Comparison of ENCODE assay signal across 8 cellular contexts in the genomic region with DNA sequence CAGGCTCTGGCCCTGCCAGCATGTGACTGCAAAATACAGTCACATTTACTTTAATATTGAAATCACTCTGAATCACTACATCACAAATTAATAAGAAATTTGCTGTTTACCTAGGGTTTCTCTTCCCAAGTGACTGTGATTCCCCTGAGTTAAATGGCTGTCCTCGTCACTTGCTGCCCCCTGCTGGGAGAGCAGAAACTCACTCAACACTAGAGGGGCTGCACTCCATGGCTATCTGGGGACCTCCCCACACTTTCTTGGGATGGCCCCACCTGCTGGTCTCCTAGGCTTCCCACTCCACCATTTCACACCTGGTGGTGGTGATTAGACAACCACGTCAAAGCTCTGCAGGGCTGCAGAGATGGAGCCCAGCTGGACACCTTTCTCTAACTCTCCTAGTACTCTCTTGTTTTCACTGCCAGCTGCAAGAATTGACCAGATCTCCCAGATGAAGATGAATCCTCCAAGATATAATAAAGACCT.
DNase-seq lines count a peak whose midpoint lies in the region; ATAC-seq and TF ChIP-seq lines count a peak whose summit lies in the region.

No MANE protein-coding gene starts in this region.

- no peak overlapping the region for H3K4me2 ChIP-seq in IMR-90 (ENCODE audit: low read depth, low read length)

- peak overlapping the region; percentile 51 for H2AK9ac ChIP-seq in IMR-90 (replicated peaks; ENCODE audit: low read depth, low read length, poor library complexity)

- H3K4me3 ChIP-seq in IMR-90 (ENCODE audit: insufficient read depth, low read depth, low read length) (no peak overlapping the region), coronary artery (no peak overlapping the region)

- no peak for TF ChIP-seq RAD21 in IMR-90 (IDR thresholded peaks at IDR 0.05; ENCODE audit: low read length)

- POLR2A ChIA-PET in IMR-90 (lab: Charles Lee; ENCODE audit: unreplicated experiment), result no interaction called here

- H3K14ac ChIP-seq in IMR-90 (replicated peaks; ENCODE audit: low read depth, low read length), result no peak overlapping the region

- TF ChIP-seq CTCF in IMR-90 (conservative IDR thresholded peaks at IDR 0.05; ENCODE audit: low read depth, low read length), result peak; percentile 27; the same call in 1 of the 2 replicates
- no peak for TF ChIP-seq CTCF in coronary artery (IDR thresholded peaks at IDR 0.05)

- WGBS in IMR-90 (ENCODE audit: extremely low coverage in 2 of 2, insufficient read length in 1 of 2), 2 experiments, result no CpG with 5 or more reads among the region's 2 CpGs

- H2AFZ ChIP-seq in IMR-90 (replicated peaks; ENCODE audit: low read length, poor library complexity), result no peak overlapping the region

- DNase-seq in ELR (ENCODE audit: low read depth) (peak; percentile 62), IMR-90 (peak; percentile 4), SW480 (ENCODE audit: low spot score) (peak; percentile 81), left colon (peak; percentile 42 to 52), coronary artery (ENCODE audit: low spot score) (no peak)
- DNase-seq in activated naive CD8-positive, alpha-beta T cell treated with anti-CD3 and anti-CD28 coated beads, Interleukin-2, amount 50 U/mL, for 16 hours (ENCODE audit: low read depth, low spot score), result peak; percentile 62
- peak; percentile 42 to 63 for DNase-seq in stimulated activated CD8-positive, alpha-beta memory T cell treated with anti-CD3 and anti-CD28 coated beads, Interleukin-7, amount 100 ng/mL, for 1 hour (ENCODE audit: low read depth in 2 of 2)

- no peak overlapping the region for H2BK5ac ChIP-seq in IMR-90 (ENCODE audit: low read depth, low read length, poor library complexity, severe bottlenecking)

- no peak overlapping the region for H4K5ac ChIP-seq in IMR-90 (ENCODE audit: low read depth, low read length)

- 0 out of 2 replicates have a peak, but pooled peaks have one; percentile 27 for ATAC-seq in IMR-90 (ENCODE audit: low read depth)
- ATAC-seq in left colon, result peak; percentile 46
- no peak for ATAC-seq in GM19324 (IDR thresholded peaks at IDR 0.05; ENCODE audit: low FRiP score, unreplicated experiment)

- no peak overlapping the region for H3K4ac ChIP-seq in IMR-90 (ENCODE audit: low read depth, low read length)

- H3K36me3 ChIP-seq in IMR-90 (ENCODE audit: control insufficient read depth, insufficient read depth, low read length), result no peaks in the 10 kb centered on the region

- H2AK5ac ChIP-seq in IMR-90 (ENCODE audit: low read depth, low read length), result no peak overlapping the region

- no peaks in the 10 kb centered on the region for H3K9me3 ChIP-seq in IMR-90 (ENCODE audit: control insufficient read depth, insufficient read depth, low read length)

- intact Hi-C loops in IMR-90 (cut with micrococcal nuclease), result loop anchor here (1.0 kb wide), 1 partner anchor 80 kb away; no protein-coding TSS in a partner anchor
- intact Hi-C loops in left colon (cut with DNase I, micrococcal nuclease), result no loop called here

- no peak overlapping the region for H3K23ac ChIP-seq in IMR-90 (ENCODE audit: low read depth, low read length)

- H3K79me1 ChIP-seq in IMR-90 (ENCODE audit: low read depth in 1 of 2, low read length in 2 of 2), result no peaks in the 10 kb centered on the region

- CTCF ChIA-PET in IMR-90 (lab: Yijun Ruan, JAX), result no interaction called here

- dilution Hi-C loops in IMR-90 (cut with HindIII; ENCODE audit: low sequenced_read_pairs, unreplicated experiment), result no loop called here

- H2BK20ac ChIP-seq in IMR-90 (ENCODE audit: low read depth, low read length), result no peak overlapping the region

- no peak overlapping the region for H3K9ac ChIP-seq in IMR-90 (ENCODE audit: low read depth, low read length)

- H3K27ac ChIP-seq in IMR-90 (ENCODE audit: insufficient read depth, low read length) (no peak overlapping the region), coronary artery (no peak overlapping the region)

- no peaks in the 10 kb centered on the region for H3K4me1 ChIP-seq in IMR-90 (ENCODE audit: control insufficient read depth, insufficient read depth, low read length)

- no peak overlapping the region for H3K18ac ChIP-seq in IMR-90 (ENCODE audit: low read depth, low read length)

- H4K8ac ChIP-seq in IMR-90 (ENCODE audit: low read depth in 2 of 2, low read length in 2 of 2), result no peak overlapping the region

- H4K91ac ChIP-seq in IMR-90 (ENCODE audit: insufficient read depth, low read depth, low read length), result no peak overlapping the region

- no peak overlapping the region for H3K56ac ChIP-seq in IMR-90 (ENCODE audit: extremely low read depth, insufficient read depth, low read length)

- in situ Hi-C loops in IMR-90 (cut with MboI; ENCODE audit: low sequenced_read_pairs), result no loop called here

- H3K9me1 ChIP-seq in IMR-90 (ENCODE audit: insufficient read depth, low read length), result no peaks in the 10 kb centered on the region

- no peaks in the 10 kb centered on the region for H3K27me3 ChIP-seq in IMR-90 (ENCODE audit: control insufficient read depth, insufficient read depth, low read length)

- H2BK15ac ChIP-seq in IMR-90 (ENCODE audit: low read depth, low read length), result no peak overlapping the region

- no peak overlapping the region for H2BK120ac ChIP-seq in IMR-90 (ENCODE audit: low read depth, low read length)

- no TSS peak for BruUV-seq in IMR-90 (replicated peaks; lab: Mats Ljungman, UMichigan)

- H4K20me1 ChIP-seq in IMR-90 (ENCODE audit: insufficient read depth, low read length), result no peaks in the 10 kb centered on the region

- TF ChIP-seq POLR2A in IMR-90 (IDR thresholded peaks at IDR 0.05; ENCODE audit: low read depth, low read length), result no peak

TF ChIP-seq in IMR-90, 13 proteins besides CTCF, POLR2A, EP300 and RAD21:
- TF ChIP-seq MAZ (IDR thresholded peaks at IDR 0.05; ENCODE audit: borderline replicate concordance, low read depth, low read length), result no peak
- TF ChIP-seq SMC3 (IDR thresholded peaks at IDR 0.05; ENCODE audit: low read depth, low read length), result 0 out of 2 replicates have a peak, but pooled peaks have one; percentile 15
- TF ChIP-seq CEBPB (IDR thresholded peaks at IDR 0.05; ENCODE audit: low read depth, low read length), result no peak
- no peak for TF ChIP-seq FOS (IDR thresholded peaks at IDR 0.05; ENCODE audit: low read depth, low read length)
- TF ChIP-seq CHD1 (IDR thresholded peaks at IDR 0.05; ENCODE audit: low read depth, low read length), result no peak
